Comparison of ENCODE assay signal across 27 cellular contexts in the genomic region with DNA sequence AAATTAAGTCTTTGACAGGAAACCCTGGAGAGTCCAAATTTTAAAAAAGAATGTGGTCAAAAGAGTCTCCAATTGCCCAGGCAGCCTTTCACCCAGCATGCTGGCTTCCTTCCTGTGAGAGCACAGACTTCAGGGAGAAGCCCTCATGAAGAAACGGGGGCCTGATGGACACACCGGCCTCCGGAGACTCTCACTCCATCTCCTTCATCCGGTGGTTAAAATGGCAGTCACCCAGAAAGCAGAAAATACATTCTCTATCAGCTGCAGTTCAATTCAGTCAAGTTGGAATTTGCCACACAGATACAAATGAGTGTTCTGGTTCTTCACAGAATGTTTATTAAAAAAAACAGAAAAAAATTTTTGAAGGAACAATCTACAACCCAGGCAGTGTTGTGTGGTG. TPM values are rescaled to one million over a fixed set of nuclear protein-coding genes. Genes with fewer than 3 reads are reported as not detected.
DNase-seq lines count a peak whose midpoint lies in the region; FAIRE-seq and TF ChIP-seq lines count a peak whose summit lies in the region.
"Had no signal": no experiment of that assay in that cellular context is flagged by ENCODE, and none has a peak within 500 bp of the region (broad histone marks: within the 10 kb centered on the region; RNA-seq: fewer than 3 reads in every experiment).

No MANE protein-coding gene starts in this region.

- TF ChIP-seq POLR2A in thyroid gland (IDR thresholded peaks at IDR 0.05) = no peak

- TF ChIP-seq CTCF in astrocyte (IDR thresholded peaks at IDR 0.05; ENCODE audit: insufficient read depth, low read depth, low read length) (no peak), thyroid gland (IDR thresholded peaks at IDR 0.05) (no peak), foreskin fibroblast (IDR thresholded peaks at IDR 0.05; ENCODE audit: low read depth, low read length) (no peak)

- intact Hi-C loops in thyroid gland (cut with DNase I) = no loop called here

- H3K4me1 Mint-ChIP-seq in T-helper 1 cell treated with Interleukin-12 subunit alpha and Interleukin-12 subunit beta and Interleukin-4 antibody, amounts not matched to agents 30 μg/mL and 1 μg/mL, for 36 hours (ENCODE audit: low read depth) = peaks cover 8% of the 10 kb centered on the region
- peaks cover 6% of the 10 kb centered on the region for H3K4me1 Mint-ChIP-seq in astrocyte (ENCODE audit: low read depth, unreplicated experiment)
- H3K4me1 Mint-ChIP-seq: central memory CD8-positive, alpha-beta T cell had no signal

- H3K9ac ChIP-seq in astrocyte (ENCODE audit: low read length) (no peak overlapping the region), subcutaneous abdominal adipose tissue (ENCODE audit: low read length in 5 of 5) (peak overlapping the region in 1 of 5 donors; percentile 40)

- H3K36me3 ChIP-seq in astrocyte (ENCODE audit: insufficient read depth, low read length) (no peaks in the 10 kb centered on the region), subcutaneous abdominal adipose tissue (ENCODE audit: control insufficient read depth in 5 of 5, insufficient read depth in 5 of 5, low read length in 5 of 5) (peaks cover 15 to 47% (median 24%) of the 10 kb centered on the region in 5 donors), thyroid gland (no peaks in the 10 kb centered on the region)
- H3K36me3 ChIP-seq: gastrocnemius medialis, Peyer's patch had no signal

- no peak for FAIRE-seq in astrocyte (lab: Jason Lieb, UNC)
- FAIRE-seq: HepG2, keratinocyte had no signal

- H3K9me3 ChIP-seq in astrocyte (ENCODE audit: insufficient read depth, low read depth, low read length) (no peaks in the 10 kb centered on the region), subcutaneous abdominal adipose tissue (ENCODE audit: control insufficient read depth in 5 of 5, low read length in 5 of 5) (no peaks in the 10 kb centered on the region), thyroid gland (no peaks in the 10 kb centered on the region)
- H3K9me3 ChIP-seq: gastrocnemius medialis, Peyer's patch, upper lobe of right lung had no signal

- H3K79me2 ChIP-seq in astrocyte (ENCODE audit: insufficient read depth, low read length) = no peaks in the 10 kb centered on the region

- H3K4me1 ChIP-seq in astrocyte (ENCODE audit: insufficient read depth, low read length) = no peaks in the 10 kb centered on the region
- peaks cover 0 to 12% (median 10%) of the 10 kb centered on the region in 5 donors for H3K4me1 ChIP-seq in subcutaneous abdominal adipose tissue (ENCODE audit: control insufficient read depth in 5 of 5, insufficient read depth in 5 of 5, low read length in 5 of 5)
- H3K4me1 ChIP-seq in thyroid gland = peaks cover 0 to 8% of the 10 kb centered on the region in 2 donors
- H3K4me1 ChIP-seq: gastrocnemius medialis, Peyer's patch, stomach, upper lobe of right lung had no signal

- no peaks in the 10 kb centered on the region for H3K27me3 ChIP-seq in astrocyte (ENCODE audit: insufficient read depth, low read length)
- H3K27me3 ChIP-seq in layer of hippocampus (ENCODE audit: control insufficient read depth, insufficient read depth, low read length) = no peaks in the 10 kb centered on the region
- H3K27me3 ChIP-seq in subcutaneous abdominal adipose tissue (ENCODE audit: control insufficient read depth in 5 of 5, insufficient read depth in 4 of 5, low read length in 5 of 5) = no peaks in the 10 kb centered on the region
- no peaks in the 10 kb centered on the region for H3K27me3 ChIP-seq in thyroid gland
- H3K27me3 ChIP-seq: gastrocnemius medialis, Peyer's patch, stomach, upper lobe of right lung had no signal

- DNase-seq in T-helper 1 cell (no peak), astrocyte (ENCODE audit: low read depth) (peak; percentile 31), cerebellar nuclear complex (lab: John Stamatoyannopoulos, UW) (no peak), thyroid gland (no peak), foreskin fibroblast (no peak)
- DNase-seq: 8988T; activated CD8-positive, alpha-beta T cell treated with anti-CD3 and anti-CD28 coated beads, Interleukin-2, amount 10 ng/mL, durations not matched to agents 7 days and 5 days; amniotic stem cell; effector memory CD4-positive, alpha-beta T cell; EL; gastrocnemius medialis; GOT3; NCI-H1092 treated with DMSO at 0.1 percent for 48 hours; NCI-H2081; NCI-H446; Peyer's patch; right cardiac atrium; stomach; T1000; upper lobe of right lung had no signal

- H3K27ac ChIP-seq in astrocyte (ENCODE audit: low read depth, low read length) = no peak overlapping the region
- peak overlapping the region; percentile 58 for H3K27ac ChIP-seq in layer of hippocampus (ENCODE audit: low read depth, low read length)
- peak overlapping the region; percentile 43 for H3K27ac ChIP-seq in subcutaneous abdominal adipose tissue (ENCODE audit: low read depth, low read length)
- H3K27ac ChIP-seq in thyroid gland = no peak overlapping the region
- H3K27ac ChIP-seq: gastrocnemius medialis, HL-60, Peyer's patch, stomach, upper lobe of right lung had no signal

- no peak overlapping the region for H2AFZ ChIP-seq in astrocyte (ENCODE audit: low read depth, low read length)

- no peak overlapping the region for H3K4me3 Mint-ChIP-seq in T-helper 1 cell treated with Interleukin-12 subunit alpha and Interleukin-12 subunit beta and Interleukin-4 antibody, amounts not matched to agents 30 μg/mL and 1 μg/mL, for 36 hours
- H3K4me3 Mint-ChIP-seq in astrocyte (ENCODE audit: unreplicated experiment) = no peak overlapping the region
- H3K4me3 Mint-ChIP-seq: activated CD8-positive, alpha-beta T cell treated with anti-CD3 and anti-CD28 coated beads, Interleukin-2, amount 10 ng/mL, durations not matched to agents 7 days and 5 days; central memory CD8-positive, alpha-beta T cell had no signal

- H4K20me1 ChIP-seq in astrocyte (ENCODE audit: insufficient read depth, low read length) = no peaks in the 10 kb centered on the region

- H3K4me2 ChIP-seq in astrocyte (ENCODE audit: low read length) = no peak overlapping the region

- no peaks in the 10 kb centered on the region for H3K27me3 Mint-ChIP-seq in T-helper 1 cell treated with Interleukin-12 subunit alpha and Interleukin-12 subunit beta and Interleukin-4 antibody, amounts not matched to agents 30 μg/mL and 1 μg/mL, for 36 hours (ENCODE audit: low read depth)
- no peaks in the 10 kb centered on the region for H3K27me3 Mint-ChIP-seq in astrocyte (ENCODE audit: low read depth, unreplicated experiment)

- peaks cover 3% of the 10 kb centered on the region for H3K36me3 Mint-ChIP-seq in T-helper 1 cell treated with Interleukin-12 subunit alpha and Interleukin-12 subunit beta and Interleukin-4 antibody, amounts not matched to agents 30 μg/mL and 1 μg/mL, for 36 hours (ENCODE audit: low read depth)
- H3K36me3 Mint-ChIP-seq in astrocyte (ENCODE audit: low read depth, unreplicated experiment) = no peaks in the 10 kb centered on the region

- H3K4me3 ChIP-seq in astrocyte (ENCODE audit: insufficient read depth, low read depth, low read length) (no peak overlapping the region), subcutaneous abdominal adipose tissue (ENCODE audit: low read depth in 1 of 5, low read length in 5 of 5) (no peak overlapping the region), thyroid gland (replicated peaks in 1 of 3) (no peak overlapping the region), foreskin fibroblast (ENCODE audit: low read depth in 1 of 2, low read length in 2 of 2) (no peak overlapping the region)
- H3K4me3 ChIP-seq: gastrocnemius medialis, Peyer's patch, stomach, upper lobe of right lung had no signal

- peak overlapping the region; percentile 1 for H3K27ac Mint-ChIP-seq in T-helper 1 cell treated with Interleukin-12 subunit alpha and Interleukin-12 subunit beta and Interleukin-4 antibody, amounts not matched to agents 30 μg/mL and 1 μg/mL, for 36 hours
- H3K27ac Mint-ChIP-seq in astrocyte (ENCODE audit: unreplicated experiment) = no peak overlapping the region
- H3K27ac Mint-ChIP-seq: activated CD8-positive, alpha-beta T cell treated with anti-CD3 and anti-CD28 coated beads, Interleukin-2, amount 10 ng/mL, durations not matched to agents 7 days and 5 days had no signal

- peaks cover 8% of the 10 kb centered on the region for H3K9me3 Mint-ChIP-seq in T-helper 1 cell treated with Interleukin-12 subunit alpha and Interleukin-12 subunit beta and Interleukin-4 antibody, amounts not matched to agents 30 μg/mL and 1 μg/mL, for 36 hours
- H3K9me3 Mint-ChIP-seq in astrocyte (ENCODE audit: unreplicated experiment) = peaks cover 5% of the 10 kb centered on the region
- H3K9me3 Mint-ChIP-seq: central memory CD8-positive, alpha-beta T cell had no signal

- WGBS in thyroid gland, 2 donors = 34 to 38% methylated on average over 4 of the region's 4 CpGs

RNA-seq across cellular contexts. Expression of a gene that starts 56.5 kb away (rescaled TPM):
- 2.7 and 3.5 TPM in 2 replicates for total RNA-seq in astrocyte
- 10 to 100 TPM; 25.7 to 60.4 (median 43.2) TPM for total RNA-seq in thyroid gland
- total RNA-seq: HepG2 had no signal

Comparison
In these comparisons a context has a peak if more than half of its experiments do, and no peak if none do; other contexts are left out.
1. H3K27ac ChIP-seq: peak in layer of hippocampus (single experiment) and subcutaneous abdominal adipose tissue (single experiment); none in astrocyte (single experiment) and thyroid gland (0 of 3).